ENCODE assay signal across 8 cellular contexts in the genomic region with DNA sequence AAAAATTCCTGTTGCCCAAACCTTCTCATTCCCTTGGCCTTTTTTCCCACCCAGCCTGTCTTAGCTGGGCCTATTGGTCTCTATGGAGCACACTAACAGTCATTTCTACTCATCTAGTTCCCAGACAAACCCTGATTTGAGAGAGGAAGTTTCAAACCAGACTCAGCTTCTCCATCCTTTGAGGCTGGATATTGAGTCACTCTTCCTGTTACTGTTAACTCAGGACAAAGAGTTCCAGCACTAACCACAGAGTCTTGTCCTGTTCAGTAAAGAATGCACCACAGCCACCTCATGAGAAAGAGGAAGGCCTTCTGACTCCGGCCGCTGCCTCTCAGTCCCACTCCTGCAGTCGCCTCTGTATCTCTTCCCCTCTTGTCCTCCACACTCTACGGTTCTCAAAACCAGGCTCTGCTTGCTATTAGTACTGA.
DNase-seq lines count a peak whose midpoint lies in the region; ATAC-seq and TF ChIP-seq lines count a peak whose summit lies in the region.

No MANE protein-coding gene starts in this region.

- DNase-seq in SIG-M5 (lab: John Stamatoyannopoulos, UW) (peak; percentile 92), foreskin fibroblast (peak; percentile 94 to 96), putamen (ENCODE audit: low spot score) (peak; percentile 47), ecto neural progenitor cell (ENCODE audit: low spot score) (no peak), progenitor cell of endocrine pancreas (ENCODE audit: low spot score, unreplicated experiment) (no peak)

- H3K27ac Mint-ChIP-seq in progenitor cell of endocrine pancreas, result no peak overlapping the region

- no peak overlapping the region for H3K4me3 Mint-ChIP-seq in progenitor cell of endocrine pancreas (ENCODE audit: low read depth)

- ATAC-seq in GM21381 (IDR thresholded peaks at IDR 0.05; ENCODE audit: unreplicated experiment) (peak; percentile 52), HG03354 (IDR thresholded peaks at IDR 0.05; ENCODE audit: poor library complexity, severe bottlenecking, unreplicated experiment) (no peak), HG02852 (IDR thresholded peaks at IDR 0.05; ENCODE audit: unreplicated experiment) (no peak)

- TF ChIP-seq CTCF in foreskin fibroblast (IDR thresholded peaks at IDR 0.05; ENCODE audit: low read depth, low read length), result no peak
- no peak for TF ChIP-seq CTCF in progenitor cell of endocrine pancreas (IDR thresholded peaks at IDR 0.05; ENCODE audit: unreplicated experiment)

- no peaks in the 10 kb centered on the region for H3K27me3 Mint-ChIP-seq in progenitor cell of endocrine pancreas

- no peak overlapping the region for H3K4me3 ChIP-seq in foreskin fibroblast (ENCODE audit: low read depth in 1 of 2, low read length in 2 of 2)

- no peaks in the 10 kb centered on the region for H3K36me3 Mint-ChIP-seq in progenitor cell of endocrine pancreas (ENCODE audit: insufficient read depth)

- peaks cover 2% of the 10 kb centered on the region for H3K4me1 Mint-ChIP-seq in progenitor cell of endocrine pancreas (ENCODE audit: low read depth)

- no peaks in the 10 kb centered on the region for H3K9me3 Mint-ChIP-seq in progenitor cell of endocrine pancreas (ENCODE audit: low read depth)

Comparison
In these comparisons a context has a peak if more than half of its experiments do, and no peak if none do; other contexts are left out.
1. DNase-seq: peak in SIG-M5 (single experiment), foreskin fibroblast (2 of 2) and putamen (single experiment); none in ecto neural progenitor cell (single experiment) and progenitor cell of endocrine pancreas (single experiment).